9 cellular contexts compared by ENCODE assay signal in the genomic region with DNA sequence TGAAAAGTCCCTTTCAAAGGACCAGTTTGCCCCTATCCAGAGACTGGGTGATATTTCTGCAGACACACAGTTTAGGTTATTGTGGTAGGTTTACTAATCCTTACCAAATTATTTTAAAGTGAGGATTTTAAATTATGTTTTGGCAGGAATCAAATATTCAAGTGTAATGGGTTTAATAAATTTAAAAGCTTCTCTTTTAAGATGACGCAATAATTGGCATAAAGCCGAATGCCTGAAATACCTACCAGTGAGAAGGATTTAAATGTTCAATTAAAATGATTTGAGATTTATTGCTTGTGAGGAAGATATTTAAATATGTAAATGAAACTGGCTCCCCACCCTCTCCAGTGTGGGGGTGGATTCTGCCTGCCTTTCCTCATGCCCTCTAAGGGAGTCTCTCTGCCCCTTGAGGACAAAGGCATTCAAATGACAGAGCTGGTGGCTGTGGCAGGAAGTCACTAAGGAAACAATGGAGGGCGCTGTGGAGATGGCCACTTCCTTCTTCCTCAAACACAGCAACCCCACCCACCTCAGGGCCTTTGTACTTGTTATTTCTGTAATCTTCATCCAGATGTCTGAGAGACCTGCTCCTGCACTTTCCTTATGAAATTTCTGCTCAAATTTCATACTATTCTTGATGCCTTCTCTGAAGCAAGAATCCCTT.
DNase-seq lines count a peak whose midpoint lies in the region; FAIRE-seq and TF ChIP-seq lines count a peak whose summit lies in the region.
"Had no signal": no experiment of that assay in that cellular context is flagged by ENCODE, and none has a peak within 500 bp of the region (broad histone marks: within the 10 kb centered on the region; RNA-seq: fewer than 3 reads in every experiment).

No MANE protein-coding gene starts in this region.

- no peaks in the 10 kb centered on the region; the same call in 1 of the 2 replicates for H3K4me1 ChIP-seq in HEK293 (ENCODE audit: control insufficient read depth, insufficient read depth, low read length)
- H3K4me1 ChIP-seq in effector memory CD4-positive, alpha-beta T cell (ENCODE audit: control insufficient read depth, insufficient read depth, low read length, poor library complexity, severe bottlenecking): peaks cover 17% of the 10 kb centered on the region
- H3K4me1 ChIP-seq in small intestine (ENCODE audit: control insufficient read depth in 2 of 2, insufficient read depth in 1 of 2, low read depth in 1 of 2, low read length in 1 of 2): peaks cover 2 to 9% of the 10 kb centered on the region in 2 donors

- H3K4me3 ChIP-seq in HEK293 (ENCODE audit: low read depth, low read length): no peak overlapping the region
- no peak overlapping the region for H3K4me3 ChIP-seq in effector memory CD4-positive, alpha-beta T cell (ENCODE audit: insufficient read depth, low read depth, low read length, poor library complexity, severe bottlenecking)
- H3K4me3 ChIP-seq in small intestine (ENCODE audit: low read depth in 1 of 2, low read length in 2 of 2): no peak overlapping the region
- H3K4me3 ChIP-seq: skin epidermis had no signal

- WGBS in small intestine, 3 donors: 53 to 61% (median 55%) methylated on average over 3 of the region's 3 CpGs

- DNase-seq in Ammon's horn (ENCODE audit: low spot score): peak; percentile 41
- peak; percentile 21 for DNase-seq in T-helper 9 cell
- DNase-seq in effector memory CD4-positive, alpha-beta T cell: peak; percentile 4 to 34 (median 29)
- DNase-seq in small intestine: peak; percentile 67
- DNase-seq in HK-2 (ENCODE audit: unreplicated experiment): no peak
- no peak for DNase-seq in NCI-H1694 (lab: John Stamatoyannopoulos, UW)
- no peak for DNase-seq in NCI-H1092 treated with DMSO at 0.1 percent for 48 hours (lab: John Stamatoyannopoulos, UW)

- H3K36me3 ChIP-seq in HEK293 (ENCODE audit: control insufficient read depth in 2 of 2, insufficient read depth in 1 of 2, low read length in 2 of 2): no peaks in the 10 kb centered on the region
- H3K36me3 ChIP-seq in effector memory CD4-positive, alpha-beta T cell (ENCODE audit: control insufficient read depth, insufficient read depth, low read length): no peaks in the 10 kb centered on the region
- no peaks in the 10 kb centered on the region for H3K36me3 ChIP-seq in small intestine (ENCODE audit: control insufficient read depth in 2 of 2, insufficient read depth in 2 of 2, low read length in 2 of 2)

- CTCF ChIA-PET in HEK293 (lab: Yijun Ruan, JAX): interaction anchor here (0.6 to 1.8 kb wide), 6 partner anchors 9 to 238 kb away, joined by 3 to 9 read pairs (median 4); no protein-coding TSS in a partner anchor

- TF ChIP-seq CTCF in HEK293 (tag by site-specific recombination; IDR thresholded peaks at IDR 0.05): no peak

- POLR2A ChIA-PET in HEK293 (lab: Yijun Ruan, JAX): interaction anchor here (1.2 kb wide), 1 partner anchor 132 kb away, joined by 6 read pairs; a partner anchor contains a TSS

- H3K9me3 ChIP-seq in HEK293 (ENCODE audit: control insufficient read depth, insufficient read depth, low read depth, low read length): no peaks in the 10 kb centered on the region
- no peaks in the 10 kb centered on the region for H3K9me3 ChIP-seq in effector memory CD4-positive, alpha-beta T cell (ENCODE audit: control insufficient read depth, low read length)
- no peaks in the 10 kb centered on the region for H3K9me3 ChIP-seq in small intestine (ENCODE audit: control insufficient read depth, low read depth)

- no peaks in the 10 kb centered on the region for H3K27me3 ChIP-seq in effector memory CD4-positive, alpha-beta T cell (replicated peaks; ENCODE audit: control insufficient read depth, insufficient read depth, low read length, poor library complexity, severe bottlenecking)
- H3K27me3 ChIP-seq in small intestine (ENCODE audit: control insufficient read depth in 2 of 2, insufficient read depth in 2 of 2, low read length in 2 of 2): no peaks in the 10 kb centered on the region

- no peak for FAIRE-seq in small intestine (lab: Jason Lieb, UNC)

- no peak overlapping the region for H3K27ac ChIP-seq in HEK293 (ENCODE audit: extremely low read depth, low read depth, low read length)
- no peak overlapping the region for H3K27ac ChIP-seq in effector memory CD4-positive, alpha-beta T cell (ENCODE audit: insufficient read depth, low read length, poor library complexity, severe bottlenecking)
- no peak overlapping the region for H3K27ac ChIP-seq in small intestine (ENCODE audit: low read depth in 1 of 2, low read length in 1 of 2)
- H3K27ac ChIP-seq: skin epidermis had no signal

TF ChIP-seq in HEK293, 187 proteins besides CTCF, POLR2A, EP300 and RAD21:
- TF ChIP-seq ZBTB17 (tag by site-specific recombination; IDR thresholded peaks at IDR 0.05) (peak; percentile 29; the same call in 1 of the 2 replicates), MZF1 (tag by site-specific recombination; IDR thresholded peaks at IDR 0.05; ENCODE audit: borderline replicate concordance) (no peak), ZSCAN30 (tag by site-specific recombination; IDR thresholded peaks at IDR 0.05) (0 out of 2 replicates have a peak, but pooled peaks have one; percentile 12), ZNF596 (tag by site-specific recombination; IDR thresholded peaks at IDR 0.05) (no peak), YY1 (tag by site-specific recombination; IDR thresholded peaks at IDR 0.05) (no peak), OVOL3 (tag by site-specific recombination; IDR thresholded peaks at IDR 0.05) (no peak), IKZF3 (tag by site-specific recombination; IDR thresholded peaks at IDR 0.05) (0 out of 2 replicates have a peak, but pooled peaks have one; percentile 21), ZNF777 (tag by site-specific recombination; IDR thresholded peaks at IDR 0.05; ENCODE audit: borderline replicate concordance) (no peak), FEZF1 (tag by site-specific recombination; IDR thresholded peaks at IDR 0.05) (peak; percentile 41; the same call in 1 of the 2 replicates), ZNF654 (tag by site-specific recombination; IDR thresholded peaks at IDR 0.05; ENCODE audit: low read depth) (peak; percentile 22; the same call in 1 of the 2 replicates), MYNN (tag by site-specific recombination; IDR thresholded peaks at IDR 0.05; ENCODE audit: borderline replicate concordance) (no peak), ZNF157 (tag by site-specific recombination; IDR thresholded peaks at IDR 0.05) (no peak), ZNF623 (tag by site-specific recombination; IDR thresholded peaks at IDR 0.05) (peak; percentile 85), ZNF175 (tag by site-specific recombination; IDR thresholded peaks at IDR 0.05) (no peak)

Comparison
In these comparisons a context has a peak if more than half of its experiments do, and no peak if none do; other contexts are left out.
1. DNase-seq: peak in Ammon's horn (single experiment), T-helper 9 cell (single experiment), effector memory CD4-positive, alpha-beta T cell (3 of 3) and small intestine (single experiment); none in HK-2 (single experiment), NCI-H1694 (single experiment) and NCI-H1092 treated with DMSO at 0.1 percent for 48 hours (single experiment).